Comparison of ENCODE assay signal across 8 cellular contexts in the genomic region with DNA sequence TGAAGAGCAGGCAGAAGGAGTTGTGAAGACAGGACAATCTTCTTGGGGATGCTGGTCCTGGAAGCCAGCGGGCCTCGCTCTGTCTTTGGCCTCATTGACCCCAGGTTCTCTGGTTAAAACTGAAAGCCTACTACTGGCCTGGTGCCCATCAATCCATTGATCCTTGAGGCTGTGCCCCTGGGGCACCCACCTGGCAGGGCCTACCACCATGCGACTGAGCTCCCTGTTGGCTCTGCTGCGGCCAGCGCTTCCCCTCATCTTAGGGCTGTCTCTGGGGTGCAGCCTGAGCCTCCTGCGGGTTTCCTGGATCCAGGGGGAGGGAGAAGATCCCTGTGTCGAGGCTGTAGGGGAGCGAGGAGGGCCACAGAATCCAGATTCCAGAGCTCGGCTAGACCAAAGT. TPM values are rescaled to one million over a fixed set of nuclear protein-coding genes. Genes with fewer than 3 reads are reported as not detected.
DNase-seq lines count a peak whose midpoint lies in the region; ATAC-seq, FAIRE-seq and TF ChIP-seq lines count a peak whose summit lies in the region.

No MANE protein-coding gene starts in this region.

- H3K4me2 ChIP-seq in OCI-LY3 (ENCODE audit: low read length): peak overlapping the region; percentile 95

- H2AFZ ChIP-seq in OCI-LY3 (ENCODE audit: low read depth, low read length): no peak overlapping the region

- H3K27ac Mint-ChIP-seq in Calu3 (ENCODE audit: unreplicated experiment): peak overlapping the region; percentile 88
- peak overlapping the region; percentile 93 for H3K27ac Mint-ChIP-seq in endothelial cell (ENCODE audit: unreplicated experiment)

- H3K4me3 ChIP-seq in OCI-LY3 (ENCODE audit: low read length) (peak overlapping the region; percentile 99), pancreas (peak overlapping the region in 3 of 4 donors; percentile 75 to 99 (median 99))

- H3K4me1 ChIP-seq in OCI-LY3 (ENCODE audit: low read length): peaks cover 19% of the 10 kb centered on the region
- H3K4me1 ChIP-seq in pancreas: peaks cover 5 to 14% (median 7%) of the 10 kb centered on the region in 3 donors

- 50 to 61% methylated on average over 9 of the region's 9 CpGs for WGBS in pancreas, 2 donors

- H3K27me3 Mint-ChIP-seq in Calu3 (ENCODE audit: unreplicated experiment) (no peaks in the 10 kb centered on the region), endothelial cell (ENCODE audit: unreplicated experiment) (peaks cover 15% of the 10 kb centered on the region)

- H3K27ac ChIP-seq in OCI-LY3 (ENCODE audit: low read length) (no peak overlapping the region), pancreas (no peak overlapping the region)

- H3K4me1 Mint-ChIP-seq in Calu3 (ENCODE audit: low read depth, unreplicated experiment) (peaks cover 11% of the 10 kb centered on the region), endothelial cell (ENCODE audit: unreplicated experiment) (peaks cover 22% of the 10 kb centered on the region)

- FAIRE-seq in pancreas (lab: Jason Lieb, UNC): no peak

- H3K9me3 Mint-ChIP-seq in Calu3 (ENCODE audit: low read depth, unreplicated experiment) (no peaks in the 10 kb centered on the region), endothelial cell (ENCODE audit: unreplicated experiment) (no peaks in the 10 kb centered on the region)

- H3K79me2 ChIP-seq in OCI-LY3 (ENCODE audit: low read length): peaks cover 20% of the 10 kb centered on the region

- peaks cover 37% of the 10 kb centered on the region for H4K20me1 ChIP-seq in OCI-LY3 (ENCODE audit: insufficient read depth, low read length)

- no peaks in the 10 kb centered on the region for H3K27me3 ChIP-seq in OCI-LY3 (ENCODE audit: low read depth, low read length)
- no peaks in the 10 kb centered on the region for H3K27me3 ChIP-seq in pancreas

- H3K9ac ChIP-seq in OCI-LY3 (ENCODE audit: low read length): peak overlapping the region; percentile 93; the same call in 1 of the 2 replicates

- no peak for ATAC-seq in pancreas
- ATAC-seq in GM18868 (IDR thresholded peaks at IDR 0.05; ENCODE audit: unreplicated experiment): no peak
- no peak for ATAC-seq in HG03025 (IDR thresholded peaks at IDR 0.05; ENCODE audit: low FRiP score, unreplicated experiment)

- H3K4me3 Mint-ChIP-seq in Calu3 (ENCODE audit: low read depth, unreplicated experiment) (peak overlapping the region; percentile 91), endothelial cell (ENCODE audit: unreplicated experiment) (peak overlapping the region; percentile 98)

- no peaks in the 10 kb centered on the region for H3K9me3 ChIP-seq in OCI-LY3 (ENCODE audit: insufficient read depth, low read length)
- H3K9me3 ChIP-seq in pancreas: no peaks in the 10 kb centered on the region

- H3K36me3 Mint-ChIP-seq in Calu3 (ENCODE audit: insufficient read depth, unreplicated experiment) (peaks cover 28% of the 10 kb centered on the region), endothelial cell (ENCODE audit: low read depth, unreplicated experiment) (peaks cover 14% of the 10 kb centered on the region)

- TSS peak; percentile 62 for BruUV-seq in Calu3 (replicated peaks; lab: Mats Ljungman, UMichigan)

- DNase-seq in Calu3 (no peak), endothelial cell (ENCODE audit: low spot score) (no peak), pancreas (no peak), HUDEP-2 (lab: John Stamatoyannopoulos, UW; ENCODE audit: unreplicated experiment in 76 of 76) (no peak), NCI-H1417 treated with DMSO at 0.1 percent for 48 hours (lab: John Stamatoyannopoulos, UW) (no peak)

- H3K36me3 ChIP-seq in OCI-LY3 (replicated peaks; ENCODE audit: low read depth, low read length): peaks cover 12% of the 10 kb centered on the region
- peaks cover 0 to 25% (median 4%) of the 10 kb centered on the region in 3 donors for H3K36me3 ChIP-seq in pancreas

- intact Hi-C loops in Calu3 (cut with micrococcal nuclease; ENCODE audit: unreplicated experiment) (no loop called here), pancreas (cut with DNase I) (no loop called here)

- no peak for TF ChIP-seq CTCF in Calu3 (IDR thresholded peaks at IDR 0.05; ENCODE audit: unreplicated experiment)
- no peak for TF ChIP-seq CTCF in OCI-LY3 (IDR thresholded peaks at IDR 0.05; ENCODE audit: low read depth, low read length)
- no peak for TF ChIP-seq CTCF in endothelial cell (IDR thresholded peaks at IDR 0.05; ENCODE audit: unreplicated experiment)
- TF ChIP-seq CTCF in pancreas (IDR thresholded peaks at IDR 0.05): no peak

- CTCF ChIA-PET in Calu3 (lab: Charles Lee): no interaction called here

RNA-seq across cellular contexts. Expression of a gene that starts 1.5 kb away (rescaled TPM):
- 48.1 and 51.3 TPM in 2 replicates for total RNA-seq in Calu3 (2022)
- total RNA-seq in endothelial cell (ENCODE audit: unreplicated experiment): 55.4 TPM
- total RNA-seq in pancreas: 10 to 100 TPM; 12.8 to 27.9 (median 18.9) TPM
- polyA plus RNA-seq in pancreas: 10 to 100 TPM; 35.3 to 38.6 TPM

RNA-seq across cellular contexts. Expression of a gene that starts 6.8 kb away (rescaled TPM):
- total RNA-seq in Calu3 (2022) (43.0 and 49.7 TPM in 2 replicates), endothelial cell (ENCODE audit: unreplicated experiment) (39.6 TPM), pancreas (10 to 100 TPM in 4 of 6 donors, 1 to 10 TPM in 2; 7.1 to 13.6 (median 11.9) TPM)
- 10 to 100 TPM in 1 of 2 donors, 1 to 10 TPM in 1; 9.7 to 10.9 TPM for polyA plus RNA-seq in pancreas

RNA-seq across cellular contexts. Expression of a gene that starts 14.7 kb away (rescaled TPM):
- 2.3 and 4.1 TPM in 2 replicates for total RNA-seq in Calu3 (2022)
- 5.4 TPM for total RNA-seq in endothelial cell (ENCODE audit: unreplicated experiment)
- total RNA-seq in pancreas: 10 to 100 TPM; 13.0 to 30.8 (median 15.3) TPM
- polyA plus RNA-seq in pancreas: 10 to 100 TPM; 46.6 to 69.9 TPM

RNA-seq across cellular contexts. Expression of a gene that starts 23.5 kb away (rescaled TPM):
- total RNA-seq in Calu3 (2022): not detected in 2 replicates
- not detected for total RNA-seq in endothelial cell (ENCODE audit: unreplicated experiment)
- total RNA-seq in pancreas: not detected
- polyA plus RNA-seq in pancreas: not detected

RNA-seq across cellular contexts. Expression of a gene that starts 46.8 kb away (rescaled TPM):
- total RNA-seq in Calu3 (2022): not detected in 2 replicates
- total RNA-seq in endothelial cell (ENCODE audit: unreplicated experiment): not detected
- total RNA-seq in pancreas: not detected
- not detected for polyA plus RNA-seq in pancreas
